ENCODE assay signal across 8 cellular contexts in genomic region chr7:100586266-100587025, GRCh38. TPM values are rescaled to one million over a fixed set of nuclear protein-coding genes. Genes with fewer than 3 reads are reported as not detected.
A peak's percentile ranks its signal among the peaks of the same experiment; 100 is the strongest.
DNase-seq lines count a peak whose midpoint lies in the region; ATAC-seq lines count a peak whose summit lies in the region.

Gene FBXO24, plus strand, starts transcription at chr7:100586328. Its CDS starts 298 bp downstream, at chr7:100586626.

- WGBS in mesenchymal stem cell, result under 1% methylated on average over 53 of the region's 53 CpGs

- H3K4me2 ChIP-seq in mesenchymal stem cell (ENCODE audit: low read length, poor library complexity, severe bottlenecking), result peak within 1 kb of the TSS; percentile 90

- H3K9ac ChIP-seq in endocrine pancreas (ENCODE audit: control insufficient read depth, insufficient read depth, low read length) (peak within 1 kb of the TSS; percentile 84), mesenchymal stem cell (ENCODE audit: low read length) (peak within 1 kb of the TSS; percentile 95)

- peak within 1 kb of the TSS; percentile 72 for H3K4me3 ChIP-seq in endocrine pancreas (ENCODE audit: control insufficient read depth, insufficient read depth, low read length)
- peak within 1 kb of the TSS; percentile 96 to 99 for H3K4me3 ChIP-seq in mesenchymal stem cell (ENCODE audit: insufficient read depth in 1 of 2, low read depth in 1 of 2, low read length in 2 of 2)

- H3K27me3 ChIP-seq in endocrine pancreas (ENCODE audit: control insufficient read depth, insufficient read depth, low read length) (no peaks in the 10 kb centered on the region), mesenchymal stem cell (ENCODE audit: control insufficient read depth in 1 of 2, insufficient read depth in 1 of 2, low read length in 2 of 2) (peaks cover 0 to 16% of the 10 kb centered on the region in 2 experiments)

- peak within 1 kb of the TSS; percentile 82 for H4K8ac ChIP-seq in mesenchymal stem cell (ENCODE audit: low read length)

- H3K9me3 ChIP-seq in endocrine pancreas (ENCODE audit: control insufficient read depth, low read length), result no peaks in the 10 kb centered on the region
- H3K9me3 ChIP-seq in mesenchymal stem cell (ENCODE audit: control insufficient read depth, low read length), result no peaks in the 10 kb centered on the region

- DNase-seq in Caki2 (ENCODE audit: low read depth) (peak; percentile 100), HUDEP-2 (lab: John Stamatoyannopoulos, UW; ENCODE audit: unreplicated experiment in 76 of 76) (peak; percentile 60 to 100 (median 99)), NOMO-1 treated with dmso at 0.1 percent for 144 hours (lab: John Stamatoyannopoulos, UW; ENCODE audit: unreplicated experiment) (peak; percentile 100), mesenchymal stem cell (peak; percentile 100)
- DNase-seq in activated CD8-positive, alpha-beta memory T cell treated with anti-CD3 and anti-CD28 coated beads, Interleukin-2, amount 50 U/mL, for 1 hour (ENCODE audit: extremely low read depth), result peak; percentile 99
- DNase-seq in stimulated activated CD8-positive, alpha-beta memory T cell treated with anti-CD3 and anti-CD28 coated beads, Interleukin-12 subunit alpha, Interleukin-12 subunit beta, amount 100 ng/mL, for 24 hours (ENCODE audit: extremely low read depth), result peak; percentile 97

- peak within 1 kb of the TSS in 1 of 2 experiments; percentile 80 for H3K23ac ChIP-seq in mesenchymal stem cell (ENCODE audit: low read length in 2 of 2)

- peak within 1 kb of the TSS; percentile 29 to 44 for H2BK12ac ChIP-seq in mesenchymal stem cell (ENCODE audit: low read length in 2 of 2)

- H2BK120ac ChIP-seq in mesenchymal stem cell (ENCODE audit: low read depth, low read length), result peak within 1 kb of the TSS; percentile 82

- H3K4me1 ChIP-seq in endocrine pancreas (ENCODE audit: control insufficient read depth, insufficient read depth, low read length), result no peaks in the 10 kb centered on the region
- H3K4me1 ChIP-seq in mesenchymal stem cell (ENCODE audit: control insufficient read depth, insufficient read depth, low read depth, low read length), result peaks cover 29% of the 10 kb centered on the region

- peak within 1 kb of the TSS; percentile 92 for H2BK15ac ChIP-seq in mesenchymal stem cell (ENCODE audit: low read depth, poor library complexity, severe bottlenecking)

- peak within 1 kb of the TSS; percentile 92 for H2BK5ac ChIP-seq in mesenchymal stem cell (ENCODE audit: low read depth, low read length, poor library complexity, severe bottlenecking)

- H4K91ac ChIP-seq in mesenchymal stem cell (ENCODE audit: low read length), result peak within 1 kb of the TSS; percentile 98

- peak within 1 kb of the TSS; percentile 37 to 99 for H3K14ac ChIP-seq in mesenchymal stem cell (ENCODE audit: low read length in 2 of 2)

- peak within 1 kb of the TSS; percentile 67 for H2AFZ ChIP-seq in mesenchymal stem cell (ENCODE audit: low read depth, low read length)

- H2AK5ac ChIP-seq in mesenchymal stem cell (ENCODE audit: low read length, severe bottlenecking), result no peak within 1 kb of the TSS

- ATAC-seq in GM21390 (IDR thresholded peaks at IDR 0.05; ENCODE audit: unreplicated experiment), result peak; percentile 81

- peaks cover 2% of the 10 kb centered on the region for H3K36me3 ChIP-seq in endocrine pancreas (ENCODE audit: control insufficient read depth, insufficient read depth, low read length)
- H3K36me3 ChIP-seq in mesenchymal stem cell (ENCODE audit: control insufficient read depth in 1 of 2, insufficient read depth in 2 of 2, low read depth in 1 of 2, low read length in 2 of 2), result peaks cover 12 to 17% of the 10 kb centered on the region in 2 experiments

- H3K27ac ChIP-seq in mesenchymal stem cell (ENCODE audit: low read length, poor library complexity, severe bottlenecking), result peak within 1 kb of the TSS; percentile 96

- peaks cover 7% of the 10 kb centered on the region for H3K79me1 ChIP-seq in mesenchymal stem cell (replicated peaks; ENCODE audit: low read length, poor library complexity, severe bottlenecking)

- H3K4ac ChIP-seq in mesenchymal stem cell (ENCODE audit: low read depth in 1 of 2, low read length in 2 of 2), result peak within 1 kb of the TSS; percentile 93 to 96

- H3K18ac ChIP-seq in mesenchymal stem cell (ENCODE audit: low read depth in 1 of 2, low read length in 2 of 2), result peak within 1 kb of the TSS; percentile 97

- in situ Hi-C loops in Caki2 (cut with HindIII; ENCODE audit: low pct_unique_long_range_greater_than_20kb, low sequenced_read_pairs), result no loop called here

RNA-seq across cellular contexts. Expression of gene FBXO24, which starts in this region (rescaled TPM):
- total RNA-seq in Caki2 (2014; rRNA removed; shearing (Covaris generic); ENCODE audit: low replicate concordance), result 0.23 and 0.71 TPM in 2 replicates
- polyA plus RNA-seq in mesenchymal stem cell (2013, experiment 1 of 2), result 0.37 TPM
- polyA plus RNA-seq in mesenchymal stem cell (2013, experiment 2 of 2), result 0.33 TPM

Comparison
In these comparisons a context has a peak if more than half of its experiments do, and no peak if none do; other contexts are left out.
1. Peak in every context shown above with its lines: DNase-seq, ATAC-seq, H3K4me3 ChIP-seq and H3K27ac ChIP-seq.
2. Peak in DNase-seq in Caki2; RNA of the gene not detected or under 1 TPM.